Comparison of ENCODE assay signal across 22 cellular contexts in genomic region chr9:35470894-35471293, GRCh38. TPM values are rescaled to one million over a fixed set of nuclear protein-coding genes. Genes with fewer than 3 reads are reported as not detected.
DNase-seq lines count a peak whose midpoint lies in the region; ATAC-seq and TF ChIP-seq lines count a peak whose summit lies in the region.
"Had no signal": no experiment of that assay in that cellular context is flagged by ENCODE, and none has a peak within 500 bp of the region (broad histone marks: within the 10 kb centered on the region; RNA-seq: fewer than 3 reads in every experiment).

No MANE protein-coding gene starts in this region.

- CTCF ChIA-PET in naive thymus-derived CD4-positive, alpha-beta T cell (lab: Charles Lee): no interaction called here

- POLR2A ChIA-PET in naive thymus-derived CD4-positive, alpha-beta T cell (lab: Charles Lee): interaction anchor here (0.6 kb wide), 1 partner anchor 1823 kb away, joined by 3 read pairs; no protein-coding TSS in a partner anchor

- no peaks in the 10 kb centered on the region for H3K9me3 Mint-ChIP-seq in naive thymus-derived CD4-positive, alpha-beta T cell
- H3K9me3 Mint-ChIP-seq: CD14-positive monocyte, nephron progenitor cell had no signal

- H3K27ac ChIP-seq in gastroesophageal sphincter: no peak overlapping the region
- H3K27ac ChIP-seq in stomach: peak overlapping the region in 2 of 5 donors; percentile 63 to 69
- no peak overlapping the region for H3K27ac ChIP-seq in ovary
- no peak overlapping the region for H3K27ac ChIP-seq in naive thymus-derived CD4-positive, alpha-beta T cell (ENCODE audit: low read depth, low read length)
- H3K27ac ChIP-seq: cardiac muscle cell, PC-9, VCaP had no signal

- TF ChIP-seq POLR2A in gastroesophageal sphincter (IDR thresholded peaks at IDR 0.05) (no peak), stomach (IDR thresholded peaks at IDR 0.05) (no peak), ovary (IDR thresholded peaks at IDR 0.05) (no peak)

- H3K36me3 ChIP-seq in gastroesophageal sphincter (no peaks in the 10 kb centered on the region), stomach (no peaks in the 10 kb centered on the region), ovary (no peaks in the 10 kb centered on the region)
- H3K36me3 ChIP-seq in naive thymus-derived CD4-positive, alpha-beta T cell (ENCODE audit: control insufficient read depth in 2 of 3, insufficient read depth in 3 of 3, low read length in 3 of 3): no peaks in the 10 kb centered on the region
- H3K36me3 ChIP-seq: cardiac muscle cell, HAP-1 had no signal

- DNase-seq in EH (ENCODE audit: low read depth) (peak; percentile 64), astrocyte of the spinal cord (ENCODE audit: low read depth, low spot score) (peak; percentile 50), stomach (peak; percentile 39), NCI-H2081 treated with DMSO at 0.1 percent for 48 hours (lab: John Stamatoyannopoulos, UW) (no peak), NCI-H748 (lab: John Stamatoyannopoulos, UW; ENCODE audit: unreplicated experiment) (no peak), ovary (no peak)
- no peak for DNase-seq in naive thymus-derived CD4-positive, alpha-beta T cell
- DNase-seq: activated gamma-delta T cell, DND-41, hippocampal formation, KBM-7, left ventricle myocardium superior, NCI-H187, NCI-H510A treated with DMSO at 0.1 percent for 48 hours, nephron progenitor cell, small intestine had no signal

- in situ Hi-C loops in astrocyte of the spinal cord (cut with HindIII; ENCODE audit: low sequenced_read_pairs): no loop called here

- WGBS in gastroesophageal sphincter (ENCODE audit: low coverage in 1 of 2), 2 donors: 85 to 89% methylated on average over 3 to 4 of the region's 4 CpGs
- 30 to 50% (median 43%) methylated on average over 4 of the region's 4 CpGs for WGBS in stomach, 5 donors
- WGBS in ovary, 3 donors: 46 to 53% (median 53%) methylated on average over 4 of the region's 4 CpGs

- H3K4me3 Mint-ChIP-seq in naive thymus-derived CD4-positive, alpha-beta T cell: no peak overlapping the region
- H3K4me3 Mint-ChIP-seq: CD14-positive monocyte, nephron progenitor cell had no signal

- no peak overlapping the region for H3K4me3 ChIP-seq in astrocyte of the spinal cord (ENCODE audit: low read depth, low read length)
- no peak overlapping the region for H3K4me3 ChIP-seq in gastroesophageal sphincter
- no peak overlapping the region for H3K4me3 ChIP-seq in stomach
- no peak overlapping the region for H3K4me3 ChIP-seq in ovary
- no peak overlapping the region for H3K4me3 ChIP-seq in naive thymus-derived CD4-positive, alpha-beta T cell (ENCODE audit: low read length)
- H3K4me3 ChIP-seq: cardiac muscle cell, HAP-1, PC-9 had no signal

- no peaks in the 10 kb centered on the region for H3K4me1 ChIP-seq in gastroesophageal sphincter
- peaks cover 0 to 17% (median 4%) of the 10 kb centered on the region in 4 donors for H3K4me1 ChIP-seq in stomach
- no peaks in the 10 kb centered on the region for H3K4me1 ChIP-seq in ovary (ENCODE audit: insufficient read depth)
- no peaks in the 10 kb centered on the region for H3K4me1 ChIP-seq in naive thymus-derived CD4-positive, alpha-beta T cell (ENCODE audit: control insufficient read depth in 2 of 2, insufficient read depth in 2 of 2, low read length in 2 of 2)
- H3K4me1 ChIP-seq: HAP-1 had no signal

- TF ChIP-seq CTCF in astrocyte of the spinal cord (IDR thresholded peaks at IDR 0.05; ENCODE audit: low read depth, low read length) (no peak), gastroesophageal sphincter (IDR thresholded peaks at IDR 0.05) (no peak), stomach (IDR thresholded peaks at IDR 0.05) (no peak), ovary (IDR thresholded peaks at IDR 0.05) (no peak)

- H3K4me1 Mint-ChIP-seq in naive thymus-derived CD4-positive, alpha-beta T cell: no peaks in the 10 kb centered on the region
- H3K4me1 Mint-ChIP-seq: CD14-positive monocyte, nephron progenitor cell had no signal

- ATAC-seq in gastroesophageal sphincter: peak; percentile 70
- no peak for ATAC-seq in naive thymus-derived CD4-positive, alpha-beta T cell
- ATAC-seq: left ventricle myocardium superior had no signal

- TF ChIP-seq EP300 in gastroesophageal sphincter (IDR thresholded peaks at IDR 0.05) (no peak), stomach (IDR thresholded peaks at IDR 0.05) (no peak), ovary (IDR thresholded peaks at IDR 0.05) (no peak)

- peaks cover 17 to 50% (median 23%) of the 10 kb centered on the region in 5 donors for H3K27me3 Mint-ChIP-seq in naive thymus-derived CD4-positive, alpha-beta T cell

- H3K9me3 ChIP-seq in gastroesophageal sphincter (no peaks in the 10 kb centered on the region), stomach (no peaks in the 10 kb centered on the region), ovary (no peaks in the 10 kb centered on the region)
- no peaks in the 10 kb centered on the region for H3K9me3 ChIP-seq in naive thymus-derived CD4-positive, alpha-beta T cell (ENCODE audit: control insufficient read depth in 2 of 3, low read length in 3 of 3)
- H3K9me3 ChIP-seq: HAP-1 had no signal

- H3K36me3 Mint-ChIP-seq in naive thymus-derived CD4-positive, alpha-beta T cell: no peaks in the 10 kb centered on the region
- H3K36me3 Mint-ChIP-seq: CD14-positive monocyte had no signal

- intact Hi-C loops in stomach (cut with DNase I; ENCODE audit: low total_unique reads): loop anchor here (10.0 kb wide), 1 partner anchor 356 kb away; the partner anchor contains the start of gene ATOSB
- intact Hi-C loops in ovary (cut with DNase I): loop anchor here in 1 of 4 donors (10.0 kb wide), 1 partner anchor 356 kb away; the partner anchor contains the start of gene ATOSB
- intact Hi-C loops in naive thymus-derived CD4-positive, alpha-beta T cell (cut with micrococcal nuclease): no loop called here

- H3K27ac Mint-ChIP-seq in naive thymus-derived CD4-positive, alpha-beta T cell: no peak overlapping the region
- H3K27ac Mint-ChIP-seq: CD14-positive monocyte, nephron progenitor cell had no signal

- H3K27me3 ChIP-seq in gastroesophageal sphincter: no peaks in the 10 kb centered on the region
- H3K27me3 ChIP-seq in stomach: no peaks in the 10 kb centered on the region
- no peaks in the 10 kb centered on the region for H3K27me3 ChIP-seq in ovary
- no peaks in the 10 kb centered on the region for H3K27me3 ChIP-seq in naive thymus-derived CD4-positive, alpha-beta T cell (ENCODE audit: control insufficient read depth in 2 of 2, insufficient read depth in 2 of 2, low read length in 2 of 2)
- H3K27me3 ChIP-seq: cardiac muscle cell had no signal

RNA-seq across cellular contexts. Expression of gene RUSC2, which starts 19.0 kb away (rescaled TPM):
- 10 to 100 TPM; 43.8 to 85.4 (median 59.6) TPM for total RNA-seq in gastroesophageal sphincter
- 10 to 100 TPM in 2 of 5 donors, 1 to 10 TPM in 3; 3.8 to 34.8 (median 9.9) TPM for total RNA-seq in stomach
- 1 to 10 TPM; 3.4 to 6.6 (median 6.5) TPM for polyA plus RNA-seq in stomach
- total RNA-seq in ovary: 10 to 100 TPM; 13.9 to 41.1 (median 31.7) TPM
- polyA plus RNA-seq in ovary: 10 to 100 TPM in 1 of 2 donors, 1 to 10 TPM in 1; 7.4 to 20.9 TPM
- 1 to 10 TPM; 3.1 to 8.3 (median 5.4) TPM for total RNA-seq in naive thymus-derived CD4-positive, alpha-beta T cell
- polyA plus RNA-seq in naive thymus-derived CD4-positive, alpha-beta T cell: under 1 TPM; 0.18 to 0.92 TPM

Comparison
In these comparisons a context has a peak if more than half of its experiments do, and no peak if none do; other contexts are left out.
1. DNase-seq: peak in EH (single experiment), astrocyte of the spinal cord (single experiment) and stomach (single experiment); none in NCI-H2081 treated with DMSO at 0.1 percent for 48 hours (single experiment), NCI-H748 (single experiment), ovary (0 of 5) and naive thymus-derived CD4-positive, alpha-beta T cell (0 of 9).